In genomic region chr7:72829964-72830354, GRCh38 we compare ENCODE assay signal across 8 cellular contexts. TPM values are rescaled to one million over a fixed set of nuclear protein-coding genes. Genes with fewer than 3 reads are reported as not detected.
DNase-seq lines count a peak whose midpoint lies in the region; ATAC-seq and TF ChIP-seq lines count a peak whose summit lies in the region.
"Not testable (repeated sequence)": the region's sequence is repeated elsewhere in the genome, so short reads cannot be mapped to it uniquely, and the experiment has no call there.

No MANE protein-coding gene starts in this region.

- H3K36me3 ChIP-seq in mesodermal cell (ENCODE audit: control insufficient read depth, insufficient read depth, low read length): peaks cover 31% of the 10 kb centered on the region

- BruUV-seq in Calu3 (replicated peaks; lab: Mats Ljungman, UMichigan): TSS peak; percentile 45

- 0 to 3% methylated on average over 6 of the region's 8 CpGs for WGBS in mesodermal cell (ENCODE audit: insufficient coverage in 2 of 2), 2 experiments

- DNase-seq in Calu3: peak; percentile 32
- peak; percentile 62 for DNase-seq in KG1 (lab: John Stamatoyannopoulos, UW)
- DNase-seq in RPMI8226: peak; percentile 62
- peak; percentile 40 to 46 for DNase-seq in activated T-cell treated with anti-CD3 and anti-CD28 coated beads, Interleukin-2, amount 50 U/mL, for 72 hours
- peak; percentile 81 to 84 for DNase-seq in erythroblast (lab: John Stamatoyannopoulos, UW)
- DNase-seq in stimulated activated CD8-positive, alpha-beta memory T cell treated with anti-CD3 and anti-CD28 coated beads, Interleukin-12 subunit alpha, Interleukin-12 subunit beta, amount 100 ng/mL, for 1 hour (ENCODE audit: low read depth): peak; percentile 12

- H3K4me1 ChIP-seq in mesodermal cell (ENCODE audit: control insufficient read depth, insufficient read depth, low read length, poor library complexity, severe bottlenecking): not testable (repeated sequence)

- TF ChIP-seq CTCF in Calu3 (IDR thresholded peaks at IDR 0.05; ENCODE audit: unreplicated experiment): not testable (repeated sequence)

- H3K36me3 Mint-ChIP-seq in Calu3 (ENCODE audit: insufficient read depth, unreplicated experiment): peaks cover 46% of the 10 kb centered on the region
- H3K36me3 Mint-ChIP-seq in activated T-cell treated with anti-CD3 and anti-CD28 coated beads, Interleukin-2, amount 50 U/mL, for 72 hours (ENCODE audit: insufficient read depth in 2 of 2): peaks cover 9 to 26% of the 10 kb centered on the region in 2 donors

- peak overlapping the region; percentile 88 for H3K4me3 Mint-ChIP-seq in Calu3 (ENCODE audit: low read depth, unreplicated experiment)
- peak overlapping the region; percentile 92 to 95 for H3K4me3 Mint-ChIP-seq in activated T-cell treated with anti-CD3 and anti-CD28 coated beads, Interleukin-2, amount 50 U/mL, for 72 hours

- not testable (repeated sequence) for H3K4me1 Mint-ChIP-seq in Calu3 (ENCODE audit: low read depth, unreplicated experiment)
- H3K4me1 Mint-ChIP-seq in activated T-cell treated with anti-CD3 and anti-CD28 coated beads, Interleukin-2, amount 50 U/mL, for 72 hours (ENCODE audit: low read depth): peaks cover 39% of the 10 kb centered on the region

- H3K27ac Mint-ChIP-seq in Calu3 (ENCODE audit: unreplicated experiment): peak overlapping the region; percentile 89
- peak overlapping the region; percentile 97 for H3K27ac Mint-ChIP-seq in activated T-cell treated with anti-CD3 and anti-CD28 coated beads, Interleukin-2, amount 50 U/mL, for 72 hours

- H3K27me3 Mint-ChIP-seq in Calu3 (ENCODE audit: unreplicated experiment); activated T-cell treated with anti-CD3 and anti-CD28 coated beads, Interleukin-2, amount 50 U/mL, for 72 hours (ENCODE audit: low read depth): not testable (repeated sequence)

- H3K27ac ChIP-seq in mesodermal cell (ENCODE audit: low read depth, low read length, severe bottlenecking): peak overlapping the region; percentile 95

- CTCF ChIA-PET in Calu3 (lab: Charles Lee): not testable (repeated sequence)

- intact Hi-C loops in Calu3 (cut with micrococcal nuclease; ENCODE audit: unreplicated experiment): loop anchor here (10.0 kb wide), 1 partner anchor 85 kb away; no protein-coding TSS in a partner anchor

- not testable (repeated sequence) for H3K9me3 Mint-ChIP-seq in Calu3 (ENCODE audit: low read depth, unreplicated experiment); activated T-cell treated with anti-CD3 and anti-CD28 coated beads, Interleukin-2, amount 50 U/mL, for 72 hours

- ATAC-seq in GM21526 (IDR thresholded peaks at IDR 0.05; ENCODE audit: low FRiP score, unreplicated experiment): peak; percentile 16
- ATAC-seq in activated T-cell treated with anti-CD3 and anti-CD28 coated beads, Interleukin-2, amount 50 U/mL, for 72 hours (replicated peaks in 1 of 2): peak; percentile 45

- not testable (repeated sequence) for TF ChIP-seq POLR2A in erythroblast (IDR thresholded peaks at IDR 0.05; ENCODE audit: low read length)

- not testable (repeated sequence) for H3K9me3 ChIP-seq in mesodermal cell (ENCODE audit: control insufficient read depth, low read length)

- H3K4me3 ChIP-seq in mesodermal cell (ENCODE audit: extremely low read depth, insufficient read depth, low read length, poor library complexity, severe bottlenecking): peak overlapping the region; percentile 65

RNA-seq across cellular contexts. Expression of gene TYW1B, which starts 2.0 kb away (rescaled TPM):
- 1.7 and 2.4 TPM in 2 replicates for total RNA-seq in Calu3 (2022)
- total RNA-seq in activated T-cell treated with anti-CD3 and anti-CD28 coated beads, Interleukin-2, amount 50 U/mL, for 72 hours: 1 to 10 TPM; 1.5 to 4.7 TPM
- 4.6 TPM for polyA plus RNA-seq in mesodermal cell (2013, experiment 1 of 2)
- polyA plus RNA-seq in mesodermal cell (2013, experiment 2 of 2): 4.1 TPM

Comparison
In these comparisons a context has a peak if more than half of its experiments do, and no peak if none do; other contexts are left out.
1. Peak in every context shown above with its lines: DNase-seq, ATAC-seq, H3K4me3 ChIP-seq and H3K27ac ChIP-seq.
2. DNase-seq: peak in every context shown above with its lines; median percentile 82 in erythroblast; 62 in KG1; 62 in RPMI8226; 43 in activated T-cell treated with anti-CD3 and anti-CD28 coated beads, Interleukin-2, amount 50 U/mL, for 72 hours; 32 in Calu3; 12 in stimulated activated CD8-positive, alpha-beta memory T cell treated with anti-CD3 and anti-CD28 coated beads, Interleukin-12 subunit alpha, Interleukin-12 subunit beta, amount 100 ng/mL, for 1 hour.